ENCODE assay signal across 1 cellular context in genomic region chr2:179488563-179488962, GRCh38.
TF ChIP-seq lines count a peak whose summit lies in the region.

No MANE protein-coding gene starts in this region.

TF ChIP-seq in H1, 55 proteins besides CTCF, POLR2A, EP300 and RAD21 (continued from another document):
- TF ChIP-seq E2F6 (IDR thresholded peaks at IDR 0.05): no peak
